Comparison of ENCODE assay signal across 8 cellular contexts in the genomic region with DNA sequence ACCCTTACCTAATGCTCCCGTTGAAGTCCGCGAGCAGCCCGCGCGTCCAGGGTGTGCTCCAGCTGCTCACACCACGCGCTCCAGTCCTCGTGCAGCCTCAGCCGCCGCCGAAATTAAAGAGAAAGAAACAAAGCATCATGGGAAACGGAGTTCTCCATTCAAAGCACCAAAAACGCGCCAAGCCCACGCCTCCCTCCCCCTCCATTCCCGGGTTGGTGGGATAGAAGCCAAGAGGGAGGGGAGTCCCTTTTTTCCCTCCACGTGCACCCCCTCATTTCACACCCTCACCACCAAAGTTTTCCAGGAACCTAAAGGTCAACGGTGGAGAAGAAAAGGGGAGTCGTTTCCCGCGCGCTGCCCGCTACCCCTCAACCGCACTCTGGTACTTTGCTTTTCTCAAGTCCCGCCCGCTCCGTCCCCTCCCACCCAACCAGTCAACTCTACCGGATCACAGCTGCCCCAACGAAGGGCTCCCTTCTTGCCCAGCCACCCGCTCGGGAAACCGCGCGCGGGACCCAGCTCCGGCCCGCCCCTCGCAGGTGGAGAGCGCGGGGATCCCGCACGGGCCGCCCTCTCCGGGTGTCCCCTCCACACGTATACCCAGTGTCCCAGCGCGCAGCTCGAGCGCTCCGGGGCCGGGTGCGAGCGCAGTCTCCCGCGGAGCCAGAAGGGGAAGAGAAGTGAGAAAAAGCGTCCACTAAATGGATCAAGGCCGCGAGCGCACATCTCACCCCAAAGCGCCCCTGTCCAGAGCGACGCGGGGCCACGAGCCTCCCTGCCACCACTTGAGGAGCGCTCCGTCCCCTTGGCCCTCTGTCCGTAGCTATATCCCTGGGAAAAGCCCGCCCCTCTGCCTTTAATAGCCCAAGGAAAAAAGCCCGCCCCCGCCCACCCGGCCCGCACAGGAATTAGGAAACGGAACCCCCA.
DNase-seq lines count a peak whose midpoint lies in the region; ATAC-seq and TF ChIP-seq lines count a peak whose summit lies in the region.

No MANE protein-coding gene starts in this region.

- H3K36me3 Mint-ChIP-seq in mesothelial cell of epicardium = no peaks in the 10 kb centered on the region
- peaks cover 26% of the 10 kb centered on the region for H3K36me3 Mint-ChIP-seq in stimulated activated naive CD8-positive, alpha-beta T cell treated with anti-CD3 and anti-CD28 coated beads, Interleukin-15, Interleukin-2, amounts not matched to agents 100 ng/mL and 50 ng/mL, for 24 hours (ENCODE audit: low read depth)

- H3K9me3 Mint-ChIP-seq in mesothelial cell of epicardium = peaks cover 7% of the 10 kb centered on the region
- no peaks in the 10 kb centered on the region for H3K9me3 Mint-ChIP-seq in stimulated activated naive CD8-positive, alpha-beta T cell treated with anti-CD3 and anti-CD28 coated beads, Interleukin-15, Interleukin-2, amounts not matched to agents 100 ng/mL and 50 ng/mL, for 24 hours

- peaks cover 14% of the 10 kb centered on the region for H3K4me1 Mint-ChIP-seq in mesothelial cell of epicardium
- H3K4me1 Mint-ChIP-seq in stimulated activated naive CD8-positive, alpha-beta T cell treated with anti-CD3 and anti-CD28 coated beads, Interleukin-15, Interleukin-2, amounts not matched to agents 100 ng/mL and 50 ng/mL, for 24 hours (ENCODE audit: low read depth) = peaks cover 32% of the 10 kb centered on the region

- peak; percentile 41 for ATAC-seq in HG03097 (IDR thresholded peaks at IDR 0.05; ENCODE audit: low FRiP score, unreplicated experiment)
- ATAC-seq in GM21717 (IDR thresholded peaks at IDR 0.05; ENCODE audit: unreplicated experiment) = no peak

- CTCF ChIA-PET in GM10248 (lab: Yijun Ruan, JAX) = no interaction called here

- POLR2A ChIA-PET in GM10248 (lab: Yijun Ruan, JAX) = no interaction called here

- H3K27ac Mint-ChIP-seq in mesothelial cell of epicardium = no peak overlapping the region
- peak overlapping the region; percentile 94 for H3K27ac Mint-ChIP-seq in stimulated activated naive CD8-positive, alpha-beta T cell treated with anti-CD3 and anti-CD28 coated beads, Interleukin-15, Interleukin-2, amounts not matched to agents 100 ng/mL and 50 ng/mL, for 24 hours

- H3K27me3 Mint-ChIP-seq in mesothelial cell of epicardium (ENCODE audit: low read depth) = peaks cover 51% of the 10 kb centered on the region
- no peaks in the 10 kb centered on the region for H3K27me3 Mint-ChIP-seq in stimulated activated naive CD8-positive, alpha-beta T cell treated with anti-CD3 and anti-CD28 coated beads, Interleukin-15, Interleukin-2, amounts not matched to agents 100 ng/mL and 50 ng/mL, for 24 hours

- TF ChIP-seq CTCF in GM10248 (IDR thresholded peaks at IDR 0.05; ENCODE audit: control extremely low read depth, extremely low read depth, low read depth, missing control alignments) (no peak), mesothelial cell of epicardium (IDR thresholded peaks at IDR 0.05; ENCODE audit: unreplicated experiment) (no peak)

- peak overlapping the region; percentile 80 for H3K4me3 Mint-ChIP-seq in mesothelial cell of epicardium
- H3K4me3 Mint-ChIP-seq in stimulated activated naive CD8-positive, alpha-beta T cell treated with anti-CD3 and anti-CD28 coated beads, Interleukin-15, Interleukin-2, amounts not matched to agents 100 ng/mL and 50 ng/mL, for 24 hours = peak overlapping the region; percentile 86

- DNase-seq in GM10248 (ENCODE audit: extremely low spot score) (peak; percentile 17), ecto neural progenitor cell (ENCODE audit: low spot score) (peak; percentile 66), mesothelial cell of epicardium (ENCODE audit: low spot score in 2 of 2, unreplicated experiment in 2 of 2) (no peak), NCI-H69 (lab: John Stamatoyannopoulos, UW) (no peak)
- peak; percentile 35 for DNase-seq in activated CD4-positive, CD25-positive, alpha-beta regulatory T cell treated with anti-CD3 and anti-CD28 coated beads, Interleukin-2, amount 50 U/mL, for 72 hours

Comparison
In these comparisons a context has a peak if more than half of its experiments do, and no peak if none do; other contexts are left out.
1. DNase-seq: peak in GM10248 (single experiment), activated CD4-positive, CD25-positive, alpha-beta regulatory T cell treated with anti-CD3 and anti-CD28 coated beads, Interleukin-2, amount 50 U/mL, for 72 hours (single experiment) and ecto neural progenitor cell (single experiment); none in mesothelial cell of epicardium (0 of 2) and NCI-H69 (single experiment).